In the genomic region with DNA sequence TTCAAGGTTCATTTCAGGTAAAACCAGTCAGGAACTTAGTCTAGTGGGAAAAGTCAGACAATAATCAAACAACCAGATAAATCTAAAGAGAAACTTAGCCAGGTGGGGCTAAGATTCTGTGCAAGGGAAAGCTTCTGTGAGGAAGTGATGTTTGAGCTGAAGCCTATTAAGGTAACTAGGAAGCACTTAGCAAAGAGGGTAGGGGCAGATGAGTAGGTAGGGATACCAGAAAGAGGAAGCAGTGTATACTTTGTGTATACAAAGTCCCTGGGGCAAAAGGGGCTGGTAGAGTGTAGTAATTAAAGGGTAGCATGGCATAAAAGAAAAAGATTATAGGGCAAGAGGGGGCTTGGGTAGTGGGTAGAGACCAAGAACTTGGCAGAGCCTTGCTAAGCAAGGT, we compare ENCODE assay signal across 17 cellular contexts. TPM values are rescaled to one million over a fixed set of nuclear protein-coding genes. Genes with fewer than 3 reads are reported as not detected.
DNase-seq lines count a peak whose midpoint lies in the region; ATAC-seq and TF ChIP-seq lines count a peak whose summit lies in the region.
"Had no signal": no experiment of that assay in that cellular context is flagged by ENCODE, and none has a peak within 500 bp of the region (broad histone marks: within the 10 kb centered on the region; RNA-seq: fewer than 3 reads in every experiment).

No MANE protein-coding gene starts in this region.

- no peak overlapping the region for H3K4me2 ChIP-seq in smooth muscle cell

- no peak overlapping the region for H3K4me3 ChIP-seq in CD4-positive, alpha-beta memory T cell (ENCODE audit: low read length in 2 of 2)
- no peak overlapping the region for H3K4me3 ChIP-seq in NB4 (ENCODE audit: low read depth, low read length)
- no peak overlapping the region for H3K4me3 ChIP-seq in smooth muscle cell
- H3K4me3 ChIP-seq: K562 had no signal

- H3K27me3 Mint-ChIP-seq in CD4-positive, alpha-beta memory T cell = no peaks in the 10 kb centered on the region
- H3K27me3 Mint-ChIP-seq: activated naive CD8-positive, alpha-beta T cell; naive thymus-derived CD8-positive, alpha-beta T cell had no signal

- no peaks in the 10 kb centered on the region for H3K36me3 ChIP-seq in CD4-positive, alpha-beta memory T cell (ENCODE audit: insufficient read depth, low read length)
- H3K36me3 ChIP-seq in smooth muscle cell (ENCODE audit: low read depth) = no peaks in the 10 kb centered on the region

- peaks cover 16 to 28% (median 20%) of the 10 kb centered on the region in 4 donors for H3K4me1 Mint-ChIP-seq in CD4-positive, alpha-beta memory T cell

- peaks cover 4% of the 10 kb centered on the region for H3F3A ChIP-seq in smooth muscle cell (ENCODE audit: low read depth)

- TF ChIP-seq POLR2A in NB4 (IDR thresholded peaks at IDR 0.05; ENCODE audit: extremely low read depth, insufficient read length) = no peak

- no peaks in the 10 kb centered on the region for H3K27me3 ChIP-seq in CD4-positive, alpha-beta memory T cell (ENCODE audit: insufficient read depth, low read length)
- no peaks in the 10 kb centered on the region for H3K27me3 ChIP-seq in smooth muscle cell (ENCODE audit: low read depth)

- H3K9ac ChIP-seq in smooth muscle cell (ENCODE audit: low read depth) = no peak overlapping the region

- H3K9me3 Mint-ChIP-seq in CD4-positive, alpha-beta memory T cell = no peaks in the 10 kb centered on the region
- no peaks in the 10 kb centered on the region for H3K9me3 Mint-ChIP-seq in activated naive CD4-positive, alpha-beta T cell treated with anti-CD3 and anti-CD28 coated beads, Interleukin-2, amount 50 U/mL, for 72 hours
- H3K9me3 Mint-ChIP-seq: naive thymus-derived CD8-positive, alpha-beta T cell had no signal

- H3K27ac ChIP-seq in CD4-positive, alpha-beta memory T cell (ENCODE audit: low read depth, low read length) = no peak overlapping the region
- H3K27ac ChIP-seq in smooth muscle cell (ENCODE audit: low read depth) = no peak overlapping the region
- H3K27ac ChIP-seq: C4-2B had no signal

- peaks cover 0 to 4% of the 10 kb centered on the region in 2 donors for H3K36me3 Mint-ChIP-seq in CD4-positive, alpha-beta memory T cell
- H3K36me3 Mint-ChIP-seq in activated naive CD4-positive, alpha-beta T cell treated with anti-CD3 and anti-CD28 coated beads, Interleukin-2, amount 50 U/mL, for 72 hours = peaks cover 0 to 9% of the 10 kb centered on the region in 2 donors
- H3K36me3 Mint-ChIP-seq: naive thymus-derived CD8-positive, alpha-beta T cell had no signal

- H2AFZ ChIP-seq in smooth muscle cell (ENCODE audit: low read depth) = no peak overlapping the region

- TF ChIP-seq CTCF in NB4 (IDR thresholded peaks at IDR 0.05; ENCODE audit: low read depth, low read length) (no peak), smooth muscle cell (IDR thresholded peaks at IDR 0.05; ENCODE audit: borderline replicate concordance, insufficient read depth, poor library complexity, severe bottlenecking) (no peak)

- H3K79me2 ChIP-seq in smooth muscle cell (ENCODE audit: low read depth) = no peaks in the 10 kb centered on the region

- ATAC-seq in activated naive CD4-positive, alpha-beta T cell treated with anti-CD3 and anti-CD28 coated beads, Interleukin-2, amount 50 U/mL, for 72 hours = no peak
- no peak for ATAC-seq in left cardiac atrium
- ATAC-seq in activated CD4-positive, CD25-positive, alpha-beta regulatory T cell treated with anti-CD3 and anti-CD28 coated beads, Interleukin-2, amount 50 U/mL, for 24 hours = no peak
- ATAC-seq: K562; naive thymus-derived CD8-positive, alpha-beta T cell had no signal

- peak; percentile 42 to 59 for DNase-seq in AML-193 (lab: John Stamatoyannopoulos, UW)
- no peak for DNase-seq in CD4-positive, alpha-beta memory T cell
- DNase-seq in NB4 (ENCODE audit: low read depth) = peak; percentile 76
- DNase-seq in activated naive CD4-positive, alpha-beta T cell treated with anti-CD3 and anti-CD28 coated beads, Interleukin-2, amount 50 U/mL, for 72 hours (ENCODE audit: low spot score in 2 of 2) = no peak
- no peak for DNase-seq in left cardiac atrium
- no peak for DNase-seq in smooth muscle cell (lab: John Stamatoyannopoulos, UW; ENCODE audit: unreplicated experiment)
- DNase-seq in NCI-H2029 treated with DMSO at 0.1 percent for 48 hours (lab: John Stamatoyannopoulos, UW) = no peak
- DNase-seq: effector memory CD4-positive, alpha-beta T cell; foreskin fibroblast; naive thymus-derived CD8-positive, alpha-beta T cell; NCI-H187 had no signal

- no peaks in the 10 kb centered on the region for H4K20me1 ChIP-seq in smooth muscle cell (ENCODE audit: low read depth)

- H3K27ac Mint-ChIP-seq in CD4-positive, alpha-beta memory T cell = peak overlapping the region in 4 of 7 donors; percentile 11 to 82 (median 50)
- H3K27ac Mint-ChIP-seq in activated naive CD4-positive, alpha-beta T cell treated with anti-CD3 and anti-CD28 coated beads, Interleukin-2, amount 50 U/mL, for 72 hours = peak overlapping the region; percentile 6 to 33
- H3K27ac Mint-ChIP-seq: activated naive CD8-positive, alpha-beta T cell had no signal

- intact Hi-C loops in CD4-positive, alpha-beta memory T cell (cut with micrococcal nuclease) = loop anchor here (10.0 kb wide), 1 partner anchor 437 kb away; no protein-coding TSS in a partner anchor
- intact Hi-C loops in left cardiac atrium (cut with DNase I) = no loop called here

- no peaks in the 10 kb centered on the region for H3K9me3 ChIP-seq in CD4-positive, alpha-beta memory T cell (ENCODE audit: control insufficient read depth in 1 of 2, low read length in 2 of 2)
- no peaks in the 10 kb centered on the region for H3K9me3 ChIP-seq in smooth muscle cell (replicated peaks; ENCODE audit: low read depth)

- H3K4me3 Mint-ChIP-seq in CD4-positive, alpha-beta memory T cell = peak overlapping the region in 1 of 8 donors; percentile 11
- H3K4me3 Mint-ChIP-seq: activated naive CD8-positive, alpha-beta T cell had no signal

- CTCF ChIA-PET in CD4-positive, alpha-beta memory T cell (lab: Charles Lee; ENCODE audit: partially characterized antibody) = interaction anchor here (1.2 to 4.6 kb wide), 3 partner anchors 13 to 107 kb away, joined by 4 to 15 read pairs (median 4); no protein-coding TSS in a partner anchor

- H3K4me1 ChIP-seq in CD4-positive, alpha-beta memory T cell (ENCODE audit: insufficient read depth, low read length) = peaks cover 20% of the 10 kb centered on the region
- H3K4me1 ChIP-seq in smooth muscle cell (ENCODE audit: low read depth) = peaks cover 8% of the 10 kb centered on the region

- POLR2A ChIA-PET in CD4-positive, alpha-beta memory T cell (lab: Charles Lee; ENCODE audit: partially characterized antibody) = no interaction called here

RNA-seq across cellular contexts. Expression of gene SPATA24, which starts 3.6 kb away (rescaled TPM):
- total RNA-seq in CD4-positive, alpha-beta memory T cell = 1 to 10 TPM; 5.6 to 7.5 TPM
- polyA plus RNA-seq in CD4-positive, alpha-beta memory T cell = 1 to 10 TPM; 4.2 to 5.6 TPM
- total RNA-seq in activated naive CD4-positive, alpha-beta T cell treated with anti-CD3 and anti-CD28 coated beads, Interleukin-2, amount 50 U/mL, for 72 hours = 1 to 10 TPM; 6.8 to 8.9 TPM
- total RNA-seq in left cardiac atrium = 1 to 10 TPM; 8.8 to 9.0 TPM
- 2.0 and 4.0 TPM in 2 replicates for total RNA-seq in smooth muscle cell
- polyA plus RNA-seq in smooth muscle cell = 2.2 and 2.6 TPM in 2 replicates

RNA-seq across cellular contexts. Expression of gene PROB1, which starts 12.6 kb away (rescaled TPM):
- total RNA-seq in CD4-positive, alpha-beta memory T cell = 1 to 10 TPM; 1.2 to 1.3 TPM
- under 1 TPM; 0.11 to 0.23 TPM for polyA plus RNA-seq in CD4-positive, alpha-beta memory T cell
- 1 to 10 TPM; 3.3 to 4.3 TPM for total RNA-seq in activated naive CD4-positive, alpha-beta T cell treated with anti-CD3 and anti-CD28 coated beads, Interleukin-2, amount 50 U/mL, for 72 hours
- total RNA-seq in left cardiac atrium (10 to 100 TPM; 21.7 to 27.9 TPM), smooth muscle cell (0.90 and 1.2 TPM in 2 replicates)
- polyA plus RNA-seq in smooth muscle cell = 3.8 and 5.7 TPM in 2 replicates

RNA-seq across cellular contexts. Expression of gene MZB1, which starts 17.8 kb away (rescaled TPM):
- 1 to 10 TPM in 1 of 2 experiments, under 1 TPM in 1; 0.93 to 1.1 TPM for total RNA-seq in CD4-positive, alpha-beta memory T cell
- polyA plus RNA-seq in CD4-positive, alpha-beta memory T cell = 1 to 10 TPM in 1 of 2 donors, under 1 TPM in 1; 0.84 to 8.2 TPM
- total RNA-seq in activated naive CD4-positive, alpha-beta T cell treated with anti-CD3 and anti-CD28 coated beads, Interleukin-2, amount 50 U/mL, for 72 hours = 10 to 100 TPM; 14.2 to 24.1 TPM
- total RNA-seq in left cardiac atrium (1 to 10 TPM in 1 of 2 donors, under 1 TPM in 1; 0.55 to 1.2 TPM), smooth muscle cell (not detected in 2 replicates)
- 0.19 TPM in 1 of 2 replicates, not detected in the other for polyA plus RNA-seq in smooth muscle cell
- total RNA-seq: bronchial epithelial cell, SK-MEL-5 had no signal

RNA-seq across cellular contexts. Expression of gene SLC23A1, which starts 24.4 kb away (rescaled TPM):
- not detected for total RNA-seq in CD4-positive, alpha-beta memory T cell
- not detected for polyA plus RNA-seq in CD4-positive, alpha-beta memory T cell
- 1 to 10 TPM in 1 of 2 donors, under 1 TPM in 1; 0.25 to 2.3 TPM for total RNA-seq in activated naive CD4-positive, alpha-beta T cell treated with anti-CD3 and anti-CD28 coated beads, Interleukin-2, amount 50 U/mL, for 72 hours
- total RNA-seq in left cardiac atrium = not detected
- total RNA-seq in smooth muscle cell = not detected in 2 replicates
- polyA plus RNA-seq in smooth muscle cell = 0.22 and 0.35 TPM in 2 replicates
- total RNA-seq: bronchial epithelial cell, K562, SK-MEL-5 had no signal

RNA-seq across cellular contexts. Expression of gene DNAJC18, which starts 31.8 kb away (rescaled TPM):
- 1 to 10 TPM; 6.2 to 7.3 TPM for total RNA-seq in CD4-positive, alpha-beta memory T cell
- 1 to 10 TPM; 1.8 to 6.5 TPM for polyA plus RNA-seq in CD4-positive, alpha-beta memory T cell
- total RNA-seq in activated naive CD4-positive, alpha-beta T cell treated with anti-CD3 and anti-CD28 coated beads, Interleukin-2, amount 50 U/mL, for 72 hours = 10 to 100 TPM; 13.5 to 47.3 TPM
- total RNA-seq in left cardiac atrium (10 to 100 TPM; 14.8 to 15.2 TPM), smooth muscle cell (6.3 and 16.9 TPM in 2 replicates)
- 9.6 and 15.4 TPM in 2 replicates for polyA plus RNA-seq in smooth muscle cell

Comparison
In these comparisons a context has a peak if more than half of its experiments do, and no peak if none do; other contexts are left out.
1. DNase-seq: peak in AML-193 (2 of 2) and NB4 (single experiment); none in CD4-positive, alpha-beta memory T cell (0 of 5), activated naive CD4-positive, alpha-beta T cell treated with anti-CD3 and anti-CD28 coated beads, Interleukin-2, amount 50 U/mL, for 72 hours (0 of 2), left cardiac atrium (single experiment), smooth muscle cell (single experiment) and NCI-H2029 treated with DMSO at 0.1 percent for 48 hours (single experiment).
2. RNA of gene PROB1, which starts 12.6 kb away (total RNA-seq): 21.7 to 27.9 TPM in left cardiac atrium; 3.3 to 4.3 TPM in activated naive CD4-positive, alpha-beta T cell treated with anti-CD3 and anti-CD28 coated beads, Interleukin-2, amount 50 U/mL, for 72 hours, 1.2 to 1.3 TPM in CD4-positive, alpha-beta memory T cell and 0.90 to 1.2 TPM in smooth muscle cell; every median in the first group is over 4 times any median in the second.
3. RNA of gene MZB1, which starts 17.8 kb away (total RNA-seq): 14.2 to 24.1 TPM in activated naive CD4-positive, alpha-beta T cell treated with anti-CD3 and anti-CD28 coated beads, Interleukin-2, amount 50 U/mL, for 72 hours; 0.55 to 1.2 TPM in left cardiac atrium, 0.93 to 1.1 TPM in CD4-positive, alpha-beta memory T cell and not detected in smooth muscle cell; every median in the first group is over 4 times any median in the second.